11 cellular contexts compared by ENCODE assay signal in genomic region chr11:62054484-62055121, GRCh38.
DNase-seq lines count a peak whose midpoint lies in the region; TF ChIP-seq lines count a peak whose summit lies in the region.
"Had no signal": no experiment of that assay in that cellular context is flagged by ENCODE, and none has a peak within 500 bp of the region (broad histone marks: within the 10 kb centered on the region; RNA-seq: fewer than 3 reads in every experiment).

No MANE protein-coding gene starts in this region.

- peaks cover 7% of the 10 kb centered on the region for H3K4me1 Mint-ChIP-seq in nephron
- H3K4me1 Mint-ChIP-seq: activated B cell treated with CpG ODN at 0.5 μM for 24 hours; naive thymus-derived CD8-positive, alpha-beta T cell had no signal

- H3K27me3 ChIP-seq in adipocyte (replicated peaks; ENCODE audit: control insufficient read depth, insufficient read depth, low read length): no peaks in the 10 kb centered on the region
- H3K27me3 ChIP-seq: BLaER1 treated with 17β-estradiol and CSF1 and Interleukin-3, amounts not matched to agents 10 nM and 100 nM had no signal

- H3K9me3 Mint-ChIP-seq in nephron: no peaks in the 10 kb centered on the region
- H3K9me3 Mint-ChIP-seq: activated B cell treated with CpG ODN at 0.5 μM for 24 hours; naive thymus-derived CD8-positive, alpha-beta T cell had no signal

- H3K36me3 ChIP-seq in adipocyte (ENCODE audit: control insufficient read depth, insufficient read depth, low read length, severe bottlenecking): no peaks in the 10 kb centered on the region
- H3K36me3 ChIP-seq: BLaER1 treated with 17β-estradiol and CSF1 and Interleukin-3, amounts not matched to agents 10 nM and 100 nM had no signal

- H3K36me3 Mint-ChIP-seq in nephron (ENCODE audit: low read depth): no peaks in the 10 kb centered on the region
- H3K36me3 Mint-ChIP-seq: naive thymus-derived CD8-positive, alpha-beta T cell had no signal

- no peak overlapping the region for H3K9ac ChIP-seq in adipocyte (ENCODE audit: low read length)

- H3K4me1 ChIP-seq in adipocyte (ENCODE audit: control insufficient read depth, insufficient read depth, low read length): no peaks in the 10 kb centered on the region

- peak; percentile 28 for DNase-seq in NCI-H146 (lab: John Stamatoyannopoulos, UW)
- no peak for DNase-seq in NCI-H146 treated with DMSO at 0.1 percent for 48 hours (lab: John Stamatoyannopoulos, UW; ENCODE audit: unreplicated experiment)
- peak; percentile 53 for DNase-seq in LHCN-M2 (ENCODE audit: low read depth)
- DNase-seq in adipocyte (ENCODE audit: low read depth): peak; percentile 27
- DNase-seq in hippocampal formation (lab: John Stamatoyannopoulos, UW): no peak
- DNase-seq in AML-193 (lab: John Stamatoyannopoulos, UW): no peak
- no peak for DNase-seq in germinal center (ENCODE audit: low spot score)
- DNase-seq: activated B cell treated with CpG ODN at 0.5 μM for 24 hours had no signal

- no peak overlapping the region for H3K4me3 Mint-ChIP-seq in nephron
- H3K4me3 Mint-ChIP-seq: activated B cell treated with CpG ODN at 0.5 μM for 24 hours; naive thymus-derived CD8-positive, alpha-beta T cell had no signal

- no peaks in the 10 kb centered on the region for H3K9me3 ChIP-seq in adipocyte (ENCODE audit: control insufficient read depth, low read length)
- H3K9me3 ChIP-seq: BLaER1 treated with 17β-estradiol and CSF1 and Interleukin-3, amounts not matched to agents 10 nM and 100 nM had no signal

- H3K27me3 Mint-ChIP-seq in nephron (ENCODE audit: low read depth): no peaks in the 10 kb centered on the region

- peak overlapping the region in 1 of 3 experiments; percentile 61 for H3K27ac Mint-ChIP-seq in nephron
- H3K27ac Mint-ChIP-seq: activated B cell treated with CpG ODN at 0.5 μM for 24 hours had no signal

- peak in 2 of 3 experiments; percentile 20 to 33 for TF ChIP-seq CTCF in nephron (IDR thresholded peaks at IDR 0.05; ENCODE audit: unreplicated experiment in 3 of 3)

- no peak overlapping the region for H3K4me3 ChIP-seq in adipocyte (ENCODE audit: low read length)

Comparison
In these comparisons a context has a peak if more than half of its experiments do, and no peak if none do; other contexts are left out.
1. DNase-seq: peak in NCI-H146 (single experiment), LHCN-M2 (single experiment) and adipocyte (single experiment); none in NCI-H146 treated with DMSO at 0.1 percent for 48 hours (single experiment), hippocampal formation (0 of 2), AML-193 (0 of 2) and germinal center (single experiment).